ENCODE assay signal across 18 cellular contexts in the genomic region with DNA sequence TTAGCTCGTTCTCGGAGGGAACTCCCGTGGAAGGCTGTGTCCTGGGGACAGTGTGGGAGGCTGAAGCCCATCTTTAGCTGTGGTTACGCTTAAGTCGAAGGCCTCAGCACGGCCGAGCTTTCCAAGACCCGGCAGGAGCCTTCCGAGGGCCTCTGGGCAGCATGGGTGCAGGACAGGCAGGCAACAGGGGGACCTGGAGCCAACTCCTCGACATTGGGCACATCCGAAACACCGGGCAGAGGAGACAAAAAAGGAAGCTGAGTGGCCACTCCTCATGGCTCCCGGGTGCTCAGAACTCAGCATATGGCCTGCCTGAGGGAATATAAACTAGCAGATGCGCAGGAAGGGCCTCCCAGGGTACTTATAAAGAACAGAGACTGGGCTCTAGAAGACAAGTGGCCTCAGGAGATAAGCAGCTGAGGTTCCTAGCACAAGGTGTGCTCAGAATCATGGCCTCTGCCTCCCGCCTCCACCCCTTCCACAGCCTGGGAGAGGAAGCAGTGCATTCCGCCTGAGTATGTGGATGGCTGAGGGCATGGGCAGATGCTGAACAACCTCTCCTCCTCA. TPM values are rescaled to one million over a fixed set of nuclear protein-coding genes. Genes with fewer than 3 reads are reported as not detected.
DNase-seq lines count a peak whose midpoint lies in the region; ATAC-seq and TF ChIP-seq lines count a peak whose summit lies in the region.
"Had no signal": no experiment of that assay in that cellular context is flagged by ENCODE, and none has a peak within 500 bp of the region (broad histone marks: within the 10 kb centered on the region; RNA-seq: fewer than 3 reads in every experiment).

No MANE protein-coding gene starts in this region.

- no peak overlapping the region for H3K4me3 ChIP-seq in neural cell (ENCODE audit: low read length)
- no peak overlapping the region for H3K4me3 ChIP-seq in upper lobe of right lung
- no peak overlapping the region for H3K4me3 ChIP-seq in SJCRH30
- H3K4me3 ChIP-seq: A549, hepatocyte, left lung had no signal

- H4K20me1 ChIP-seq in neural cell (ENCODE audit: insufficient read depth): no peaks in the 10 kb centered on the region

- H3F3A ChIP-seq in neural cell (ENCODE audit: insufficient read depth, low read length, poor library complexity, severe bottlenecking): no peaks in the 10 kb centered on the region

- intact Hi-C loops in upper lobe of right lung (cut with DNase I): no loop called here

- no peak overlapping the region for H3K4me2 ChIP-seq in neural cell (ENCODE audit: low read length)
- H3K4me2 ChIP-seq: A549, hepatocyte had no signal

- H2AFZ ChIP-seq in neural cell (ENCODE audit: low read depth, low read length): no peak overlapping the region
- H2AFZ ChIP-seq: hepatocyte had no signal

- peak overlapping the region; percentile 64 for H3K27ac ChIP-seq in neural cell (ENCODE audit: low read length)
- peak overlapping the region; percentile 17 for H3K27ac ChIP-seq in upper lobe of right lung
- no peak overlapping the region for H3K27ac ChIP-seq in SJCRH30
- H3K27ac ChIP-seq: A549, hepatocyte had no signal

- no peaks in the 10 kb centered on the region for H3K27me3 ChIP-seq in neural cell (ENCODE audit: insufficient read depth, low read depth, low read length)
- no peaks in the 10 kb centered on the region for H3K27me3 ChIP-seq in upper lobe of right lung
- H3K27me3 ChIP-seq in SJCRH30: no peaks in the 10 kb centered on the region
- H3K27me3 ChIP-seq: hepatocyte, left lung had no signal

- H3K9me3 ChIP-seq in neural cell (ENCODE audit: low read length): no peaks in the 10 kb centered on the region
- no peaks in the 10 kb centered on the region for H3K9me3 ChIP-seq in upper lobe of right lung
- H3K9me3 ChIP-seq in SJCRH30 (replicated peaks): no peaks in the 10 kb centered on the region
- H3K9me3 ChIP-seq: left lung had no signal

- peak; percentile 56 for DNase-seq in activated effector memory CD4-positive, alpha-beta T cell treated with anti-CD3 and anti-CD28 coated beads, Interleukin-2, amount 50 U/mL, for 16 hours
- no peak for DNase-seq in activated effector memory CD4-positive, alpha-beta T cell treated with Interleukin-2 at 50 U/mL for 16 hours
- DNase-seq in ecto neural progenitor cell (ENCODE audit: low spot score) (peak; percentile 38), upper lobe of right lung (peak; percentile 57), SJCRH30 (no peak), NCI-H446 treated with DMSO at 0.1 percent for 48 hours (lab: John Stamatoyannopoulos, UW) (no peak)
- no peak for DNase-seq in activated CD4-positive, CD25-positive, alpha-beta regulatory T cell (lab: John Stamatoyannopoulos, UW)
- DNase-seq: activated CD4-positive, alpha-beta memory T cell treated with anti-CD3 and anti-CD28 coated beads, Interleukin-2, amount 10 ng/mL, durations not matched to agents 7 days and 5 days; CD4-positive, CD25-positive, alpha-beta regulatory T cell; cortex of kidney; DND-41; GOT3; Karpas-422 had no signal

- TF ChIP-seq CTCF in neural cell (IDR thresholded peaks at IDR 0.05; ENCODE audit: poor library complexity, severe bottlenecking) (no peak), upper lobe of right lung (IDR thresholded peaks at IDR 0.05) (no peak)

- H3K36me3 ChIP-seq in neural cell (ENCODE audit: insufficient read depth, low read length): no peaks in the 10 kb centered on the region
- H3K36me3 ChIP-seq in upper lobe of right lung: peaks cover 17% of the 10 kb centered on the region
- H3K36me3 ChIP-seq in SJCRH30: peaks cover 10% of the 10 kb centered on the region; the same call in 1 of the 2 replicates

- H3K9ac ChIP-seq in neural cell (ENCODE audit: low read length): no peak overlapping the region

- ATAC-seq in upper lobe of right lung: peak; percentile 10
- ATAC-seq: A549, esophagus mucosa, left lung had no signal

- TF ChIP-seq EP300 in neural cell (conservative IDR thresholded peaks at IDR 0.05; ENCODE audit: poor library complexity, severe bottlenecking): no peak

- no peaks in the 10 kb centered on the region for H3K9me2 ChIP-seq in neural cell (ENCODE audit: insufficient read depth, low read length)

- no peak for TF ChIP-seq RAD21 in neural cell (conservative IDR thresholded peaks at IDR 0.05)

- H3K79me2 ChIP-seq in neural cell (replicated peaks; ENCODE audit: insufficient read depth, low read length): no peaks in the 10 kb centered on the region
- H3K79me2 ChIP-seq: hepatocyte had no signal

- H3K4me1 ChIP-seq in upper lobe of right lung (peaks cover 5% of the 10 kb centered on the region), SJCRH30 (no peaks in the 10 kb centered on the region)

TF ChIP-seq in neural cell, 6 proteins besides CTCF, POLR2A, EP300 and RAD21:
- no peak for TF ChIP-seq REST (IDR thresholded peaks at IDR 0.05; ENCODE audit: borderline replicate concordance)
- TF ChIP-seq SMC3 (conservative IDR thresholded peaks at IDR 0.05; ENCODE audit: poor library complexity): no peak
- no peak for TF ChIP-seq MXI1 (conservative IDR thresholded peaks at IDR 0.05; ENCODE audit: poor library complexity, severe bottlenecking)
- TF ChIP-seq TAF1 (IDR thresholded peaks at IDR 0.05; ENCODE audit: low read depth): no peak
- TF ChIP-seq EZH2 (IDR thresholded peaks at IDR 0.05; ENCODE audit: borderline replicate concordance, insufficient read depth, low read length, poor library complexity, severe bottlenecking): no peak
- TF ChIP-seq POLR2AphosphoS5 (IDR thresholded peaks at IDR 0.05): no peak

RNA-seq across cellular contexts. Expression of gene ABTB1, which starts 34.1 kb away (rescaled TPM):
- polyA plus RNA-seq in neural cell: 2.0 and 4.3 TPM in 2 replicates
- 4.9 and 6.6 TPM in 2 replicates for polyA minus RNA-seq in neural cell
- 47.5 TPM for total RNA-seq in upper lobe of right lung
- total RNA-seq in SJCRH30 (2014; rRNA removed; shearing (Covaris generic)): 5.4 and 6.1 TPM in 2 replicates

Comparison
In these comparisons a context has a peak if more than half of its experiments do, and no peak if none do; other contexts are left out.
1. DNase-seq: peak in activated effector memory CD4-positive, alpha-beta T cell treated with anti-CD3 and anti-CD28 coated beads, Interleukin-2, amount 50 U/mL, for 16 hours (single experiment), ecto neural progenitor cell (single experiment) and upper lobe of right lung (single experiment); none in activated effector memory CD4-positive, alpha-beta T cell treated with Interleukin-2 at 50 U/mL for 16 hours (single experiment), SJCRH30 (0 of 2), activated CD4-positive, CD25-positive, alpha-beta regulatory T cell (0 of 4) and NCI-H446 treated with DMSO at 0.1 percent for 48 hours (single experiment).